ENCODE assay signal across 2 cellular contexts in genomic region chr15:39721893-39722292, GRCh38.
TF ChIP-seq lines count a peak whose summit lies in the region.

No MANE protein-coding gene starts in this region.

TF ChIP-seq in SK-N-SH, 30 proteins besides CTCF, POLR2A, EP300 and RAD21 (continued from another document):
- TF ChIP-seq FOXM1 (IDR thresholded peaks at IDR 0.05; ENCODE audit: low read depth): no peak
- no peak for TF ChIP-seq PBX3 (IDR thresholded peaks at IDR 0.05)
- TF ChIP-seq TCF12 (IDR thresholded peaks at IDR 0.05): no peak
- no peak for TF ChIP-seq FOSL2 (IDR thresholded peaks at IDR 0.05; ENCODE audit: borderline replicate concordance, low read depth)
- no peak for TF ChIP-seq RXRA (IDR thresholded peaks at IDR 0.05; ENCODE audit: borderline replicate concordance, low read depth)
- no peak for TF ChIP-seq REST (IDR thresholded peaks at IDR 0.05; ENCODE audit: low read depth, low read length)
- TF ChIP-seq GABPA (IDR thresholded peaks at IDR 0.05; ENCODE audit: low read depth): no peak
- TF ChIP-seq USF2 (IDR thresholded peaks at IDR 0.05; ENCODE audit: borderline replicate concordance, low read depth, low read length): no peak
- no peak for TF ChIP-seq FOXJ3 (CRISPR knock-in tag; IDR thresholded peaks at IDR 0.05)
- no peak for TF ChIP-seq GATA2 (CRISPR knock-in tag; IDR thresholded peaks at IDR 0.05)
- TF ChIP-seq RFX5 (IDR thresholded peaks at IDR 0.05; ENCODE audit: low read length): no peak
- TF ChIP-seq JUND (IDR thresholded peaks at IDR 0.05): no peak
TF ChIP-seq in SK-N-SH: peak in this region for 0.

TF ChIP-seq in SK-N-SH treated with all-trans-retinoic acid at 6 μM for 48 hours, 23 proteins besides CTCF, POLR2A, EP300 and RAD21 (continued from another document):
- TF ChIP-seq TSHZ2 (CRISPR knock-in tag; IDR thresholded peaks at IDR 0.05) (no peak), PPARA (CRISPR knock-in tag; IDR thresholded peaks at IDR 0.05; ENCODE audit: borderline replicate concordance) (no peak), ZFP3 (CRISPR knock-in tag; IDR thresholded peaks at IDR 0.05) (no peak)
